In the genomic region with DNA sequence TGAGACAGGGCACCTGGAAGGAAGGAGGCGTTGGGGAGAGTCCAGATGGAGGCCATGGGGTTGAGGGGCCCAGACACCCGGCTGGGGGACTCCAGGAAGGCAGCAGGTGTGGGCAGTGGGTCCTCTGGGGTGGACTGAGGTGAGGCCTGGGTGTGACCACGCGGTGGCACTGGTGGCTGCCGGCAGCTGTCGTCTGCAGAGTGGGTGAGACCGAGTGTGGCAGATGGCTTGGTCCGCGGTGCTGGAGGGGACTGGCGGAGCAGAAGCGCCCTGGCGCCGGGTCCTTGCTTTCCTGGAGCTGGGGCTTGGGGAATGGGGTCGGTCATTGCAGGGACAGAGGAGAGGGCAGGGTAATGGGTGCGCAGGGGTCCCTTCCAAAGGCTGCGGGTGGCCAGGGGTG, we compare ENCODE assay signal across 8 cellular contexts.
DNase-seq lines count a peak whose midpoint lies in the region; ATAC-seq and TF ChIP-seq lines count a peak whose summit lies in the region.

No MANE protein-coding gene starts in this region.

- H3K36me3 Mint-ChIP-seq in activated naive CD8-positive, alpha-beta T cell: no peaks in the 10 kb centered on the region
- H3K36me3 Mint-ChIP-seq in memory B cell: no peaks in the 10 kb centered on the region

- ATAC-seq in HG03135 (IDR thresholded peaks at IDR 0.05; ENCODE audit: unreplicated experiment): peak; percentile 14
- no peak for ATAC-seq in memory B cell (ENCODE audit: low read depth)

- H3K4me1 ChIP-seq in DOHH2 (ENCODE audit: control insufficient read depth, low read length): peaks cover 24% of the 10 kb centered on the region

- no peaks in the 10 kb centered on the region for H3K9me3 ChIP-seq in DOHH2 (ENCODE audit: control insufficient read depth, insufficient read depth, low read length)

- no peaks in the 10 kb centered on the region for H3K9me2 ChIP-seq in DOHH2 (replicated peaks; ENCODE audit: control insufficient read depth, low read length)

- TF ChIP-seq CTCF in DOHH2 (IDR thresholded peaks at IDR 0.05; ENCODE audit: low read depth, low read length, poor library complexity, severe bottlenecking): no peak

- H3K4me3 ChIP-seq in DOHH2 (ENCODE audit: low read length): peak overlapping the region; percentile 51

- no peaks in the 10 kb centered on the region for H3K9me3 Mint-ChIP-seq in activated naive CD8-positive, alpha-beta T cell (ENCODE audit: low read depth)
- H3K9me3 Mint-ChIP-seq in memory B cell: no peaks in the 10 kb centered on the region

- peaks cover 5% of the 10 kb centered on the region for H3K4me1 Mint-ChIP-seq in activated naive CD8-positive, alpha-beta T cell (ENCODE audit: low read depth)
- peaks cover 18% of the 10 kb centered on the region for H3K4me1 Mint-ChIP-seq in memory B cell

- no peaks in the 10 kb centered on the region for H3K27me3 Mint-ChIP-seq in activated naive CD8-positive, alpha-beta T cell
- H3K27me3 Mint-ChIP-seq in memory B cell: peaks cover 3% of the 10 kb centered on the region

- peak overlapping the region; percentile 68 for H3K4me3 Mint-ChIP-seq in activated naive CD8-positive, alpha-beta T cell
- H3K4me3 Mint-ChIP-seq in memory B cell: peak overlapping the region; percentile 76

- peak overlapping the region; percentile 66 for H3K4me2 ChIP-seq in DOHH2 (ENCODE audit: low read length)

- H3K36me3 ChIP-seq in DOHH2 (ENCODE audit: control insufficient read depth, low read length): no peaks in the 10 kb centered on the region

- DNase-seq in memory B cell (ENCODE audit: low spot score in 2 of 2): no peak
- DNase-seq in GM19240 (ENCODE audit: insufficient read length, low spot score): no peak
- no peak for DNase-seq in SIG-M5 treated with dmso at 0.1 percent for 504 hours (lab: John Stamatoyannopoulos, UW; ENCODE audit: unreplicated experiment)
- no peak for DNase-seq in NCI-H1436 (lab: John Stamatoyannopoulos, UW)
- DNase-seq in EL: no peak

- H3K27ac Mint-ChIP-seq in activated naive CD8-positive, alpha-beta T cell: no peak overlapping the region
- H3K27ac Mint-ChIP-seq in memory B cell: peak overlapping the region; percentile 73

- H3K27me3 ChIP-seq in DOHH2 (ENCODE audit: control insufficient read depth, low read length): peaks cover 44% of the 10 kb centered on the region

- H3F3A ChIP-seq in DOHH2 (ENCODE audit: control insufficient read depth, insufficient read depth): no peaks in the 10 kb centered on the region

- no peak overlapping the region for H3K27ac ChIP-seq in DOHH2 (ENCODE audit: low read depth, low read length)

- no peaks in the 10 kb centered on the region; the same call in 1 of the 2 replicates for H4K20me1 ChIP-seq in DOHH2 (ENCODE audit: control insufficient read depth, insufficient read depth, low read depth, low read length)

- H3K79me2 ChIP-seq in DOHH2 (ENCODE audit: control insufficient read depth, low read length): no peaks in the 10 kb centered on the region
